1 cellular context compared by ENCODE assay signal in the genomic region with DNA sequence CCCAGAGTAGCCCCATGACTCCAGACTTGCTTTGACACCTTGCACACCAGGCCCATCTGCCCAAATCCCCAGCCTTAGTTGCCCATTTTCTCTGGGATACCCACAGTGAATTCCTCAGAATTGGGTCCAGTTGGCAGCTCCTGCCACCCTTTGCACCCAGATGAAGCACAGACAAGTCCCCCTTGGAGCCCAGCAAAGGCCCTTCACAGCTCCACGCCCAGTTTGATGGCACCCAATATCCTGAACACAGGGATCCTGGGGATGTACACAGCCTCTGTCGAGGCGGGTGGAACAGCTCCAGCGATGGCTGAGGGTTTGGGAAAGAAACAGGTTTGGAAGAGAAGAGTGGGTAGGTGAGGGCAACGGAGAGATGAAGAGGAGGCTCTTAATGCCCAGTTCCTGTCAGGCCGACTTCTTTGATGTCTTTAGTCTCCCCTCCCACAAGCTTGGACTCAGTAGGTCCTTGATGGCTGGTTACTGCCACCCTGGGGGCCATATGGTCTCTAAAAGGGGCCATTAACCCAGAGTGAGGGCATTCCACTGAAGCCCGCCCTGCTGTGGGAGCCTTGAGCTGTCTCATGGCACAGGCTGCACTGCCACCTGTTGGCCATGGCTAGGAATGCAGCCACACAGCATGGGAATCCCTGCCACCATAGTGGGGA.
TF ChIP-seq lines count a peak whose summit lies in the region.

No MANE protein-coding gene starts in this region.

TF ChIP-seq in H1, 55 proteins besides CTCF, POLR2A, EP300 and RAD21 (continued from another document):
- TF ChIP-seq, protein P1, sequence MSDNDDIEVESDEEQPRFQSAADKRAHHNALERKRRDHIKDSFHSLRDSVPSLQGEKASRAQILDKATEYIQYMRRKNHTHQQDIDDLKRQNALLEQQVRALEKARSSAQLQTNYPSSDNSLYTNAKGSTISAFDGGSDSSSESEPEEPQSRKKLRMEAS (IDR thresholded peaks at IDR 0.05), result peak; percentile 78
- TF ChIP-seq BCL11A (IDR thresholded peaks at IDR 0.05; ENCODE audit: low read depth in 2 of 2, low read length in 2 of 2) (no peak), RFX5 (IDR thresholded peaks at IDR 0.05; ENCODE audit: borderline replicate concordance, low read depth, low read length) (no peak), ATF2 (IDR thresholded peaks at IDR 0.05; ENCODE audit: low read length) (0 out of 2 replicates have a peak, but pooled peaks have one; percentile 25), YY1 (IDR thresholded peaks at IDR 0.05; ENCODE audit: low read depth, low read length) (peak; percentile 80), GABPA (IDR thresholded peaks at IDR 0.05; ENCODE audit: borderline replicate concordance, insufficient read depth, low read length) (no peak)
